Comparison of ENCODE assay signal across 8 cellular contexts in the genomic region with DNA sequence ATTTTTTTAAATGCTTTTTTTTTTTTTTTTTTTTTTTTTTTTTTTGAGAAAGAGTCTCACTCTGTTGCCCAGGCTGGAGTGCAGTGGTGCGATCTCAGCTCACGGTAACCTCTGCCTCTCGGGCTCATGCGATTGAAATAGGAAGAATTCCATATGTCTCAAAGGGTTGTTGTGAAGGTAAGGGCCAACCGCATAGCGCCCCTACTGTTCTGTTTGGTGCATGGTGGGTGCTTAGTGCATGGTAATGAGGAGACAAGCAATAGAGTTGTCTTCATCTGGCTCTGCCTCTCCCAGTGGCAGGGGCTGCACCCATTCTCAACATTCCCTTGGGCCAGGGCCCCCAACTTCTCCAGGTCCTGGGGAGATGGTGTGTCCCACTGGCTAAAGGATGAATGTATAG.
A peak's percentile ranks its signal among the peaks of the same experiment; 100 is the strongest.
DNase-seq lines count a peak whose midpoint lies in the region; ATAC-seq lines count a peak whose summit lies in the region.

No MANE protein-coding gene starts in this region.

- DNase-seq in CD1c-positive myeloid dendritic cell (ENCODE audit: extremely low spot score) (peak; percentile 17), MV-4-11 (lab: John Stamatoyannopoulos, UW) (peak; percentile 33), NCI-H1048 (lab: John Stamatoyannopoulos, UW) (no peak), sciatic nerve (ENCODE audit: low spot score) (no peak)
- DNase-seq in activated CD4-positive, alpha-beta T cell treated with anti-CD3 and anti-CD28 coated beads for 48 hours = peak; percentile 64
- peak; percentile 49 for DNase-seq in stimulated activated CD4-positive, alpha-beta T cell treated with anti-CD3 and anti-CD28 coated beads, Interleukin-1b, Interleukin-23, amount 100 ng/mL, for 48 hours

- intact Hi-C loops in sciatic nerve (cut with DNase I) = no loop called here

- ATAC-seq in GM19463 (IDR thresholded peaks at IDR 0.05; ENCODE audit: unreplicated experiment) (peak; percentile 53), esophagus mucosa (peak; percentile 68), sciatic nerve (no peak)

Comparison
In these comparisons a context has a peak if more than half of its experiments do, and no peak if none do; other contexts are left out.
1. DNase-seq: peak in CD1c-positive myeloid dendritic cell (single experiment), MV-4-11 (single experiment), activated CD4-positive, alpha-beta T cell treated with anti-CD3 and anti-CD28 coated beads for 48 hours (single experiment) and stimulated activated CD4-positive, alpha-beta T cell treated with anti-CD3 and anti-CD28 coated beads, Interleukin-1b, Interleukin-23, amount 100 ng/mL, for 48 hours (single experiment); none in NCI-H1048 (single experiment) and sciatic nerve (single experiment).